21 cellular contexts compared by ENCODE assay signal in genomic region chr5:139263431-139263975, GRCh38. TPM values are rescaled to one million over a fixed set of nuclear protein-coding genes. Genes with fewer than 3 reads are reported as not detected.
DNase-seq lines count a peak whose midpoint lies in the region; ATAC-seq and TF ChIP-seq lines count a peak whose summit lies in the region.
"Had no signal": no experiment of that assay in that cellular context is flagged by ENCODE, and none has a peak within 500 bp of the region (broad histone marks: within the 10 kb centered on the region; RNA-seq: fewer than 3 reads in every experiment).

No MANE protein-coding gene starts in this region.

- H3K27ac ChIP-seq in left ventricle myocardium inferior (replicated peaks), result peak overlapping the region; percentile 58
- H3K27ac ChIP-seq in heart right ventricle, result peak overlapping the region in 4 of 10 donors; percentile 35 to 74 (median 64)
- H3K27ac ChIP-seq: SJCRH30 had no signal

- no peak for TF ChIP-seq CTCF in left ventricle myocardium inferior (IDR thresholded peaks at IDR 0.05; ENCODE audit: borderline replicate concordance)
- no peak for TF ChIP-seq CTCF in heart right ventricle (IDR thresholded peaks at IDR 0.05)
- TF ChIP-seq CTCF in WTC11 (IDR thresholded peaks at IDR 0.05), result no peak

- intact Hi-C loops in left ventricle myocardium inferior (cut with micrococcal nuclease) (no loop called here), heart right ventricle (cut with DNase I) (loop anchor here (2.0 to 10.0 kb wide), 17 partner anchors 169 to 686 kb away; partner anchors contain the start of genes CTNNA1 (in 3 of the 10) and HSPA9 (in 3 of the 10))

- H3K9me3 ChIP-seq in left ventricle myocardium inferior (replicated peaks), result no peaks in the 10 kb centered on the region
- H3K9me3 ChIP-seq in heart right ventricle, result no peaks in the 10 kb centered on the region
- H3K9me3 ChIP-seq in neuron (ENCODE audit: low read length), result no peaks in the 10 kb centered on the region
- H3K9me3 ChIP-seq: BE2C, SJCRH30, transverse colon had no signal

- no peaks in the 10 kb centered on the region for H3K36me3 Mint-ChIP-seq in WTC11
- H3K36me3 Mint-ChIP-seq: mesothelial cell of epicardium, natural killer cell, T-cell had no signal

- CTCF ChIA-PET in WTC11 (lab: Charles Lee), result no interaction called here

- no peaks in the 10 kb centered on the region for H3K36me3 ChIP-seq in left ventricle myocardium inferior
- H3K36me3 ChIP-seq in heart right ventricle, result no peaks in the 10 kb centered on the region
- H3K36me3 ChIP-seq in neuron (ENCODE audit: insufficient read depth, low read length), result no peaks in the 10 kb centered on the region
- H3K36me3 ChIP-seq: BE2C, SJCRH30, transverse colon had no signal

- DNase-seq in left ventricle myocardium inferior, result no peak
- DNase-seq in heart right ventricle, result no peak
- no peak for DNase-seq in WTC11 (ENCODE audit: low spot score)
- DNase-seq in HT-29 (ENCODE audit: low spot score), result no peak
- DNase-seq in KBM-7, result no peak
- no peak for DNase-seq in NCI-H1694 (lab: John Stamatoyannopoulos, UW)
- DNase-seq: activated CD4-positive, alpha-beta memory T cell treated with anti-CD3 and anti-CD28 coated beads, Interleukin-2, amount 10 ng/mL, durations not matched to agents 7 days and 5 days; activated effector memory CD4-positive, alpha-beta T cell treated with anti-CD3 and anti-CD28 coated beads, Interleukin-2, amount 50 U/mL, for 16 hours; BE2C; GDM1; MM.1S; natural killer cell; NCI-H1436 treated with DMSO at 0.1 percent for 48 hours; SJCRH30; transverse colon had no signal

- ATAC-seq in heart right ventricle, result no peak
- no peak for ATAC-seq in WTC11
- no peak for ATAC-seq in HG02610 (IDR thresholded peaks at IDR 0.05; ENCODE audit: unreplicated experiment)

- no peak overlapping the region for H3K4me3 ChIP-seq in left ventricle myocardium inferior
- H3K4me3 ChIP-seq in heart right ventricle, result no peak overlapping the region
- H3K4me3 ChIP-seq in neuron (ENCODE audit: low read length), result no peak overlapping the region
- H3K4me3 ChIP-seq: SJCRH30, transverse colon had no signal

- POLR2A ChIA-PET in WTC11 (lab: Charles Lee), result no interaction called here

- H3K4me1 Mint-ChIP-seq in WTC11, result peaks cover 21% of the 10 kb centered on the region

- in situ Hi-C loops in KBM-7 (cut with MboI; ENCODE audit: low pct_unique_long_range_greater_than_20kb, low sequenced_read_pairs), result no loop called here

- H3K9me3 Mint-ChIP-seq in WTC11, result no peaks in the 10 kb centered on the region
- H3K9me3 Mint-ChIP-seq: activated CD4-positive, alpha-beta memory T cell treated with anti-CD3 and anti-CD28 coated beads, Interleukin-2, amount 10 ng/mL, durations not matched to agents 7 days and 5 days; activated naive CD8-positive, alpha-beta T cell treated with anti-CD3 and anti-CD28 coated beads, Interleukin-2, amount 50 U/mL, for 24 hours; mesothelial cell of epicardium; natural killer cell; stimulated activated naive CD8-positive, alpha-beta T cell treated with anti-CD3 and anti-CD28 coated beads, Interleukin-15, Interleukin-2, amounts not matched to agents 100 ng/mL and 50 ng/mL, for 24 hours; T-cell had no signal

- H3K27me3 ChIP-seq in left ventricle myocardium inferior (ENCODE audit: low read depth), result no peaks in the 10 kb centered on the region
- no peaks in the 10 kb centered on the region for H3K27me3 ChIP-seq in heart right ventricle
- H3K27me3 ChIP-seq in neuron (ENCODE audit: insufficient read depth, low read length), result no peaks in the 10 kb centered on the region
- H3K27me3 ChIP-seq: BE2C, SJCRH30, transverse colon had no signal

- no peak overlapping the region for H3K4me3 Mint-ChIP-seq in WTC11
- H3K4me3 Mint-ChIP-seq: activated CD4-positive, alpha-beta memory T cell treated with anti-CD3 and anti-CD28 coated beads, Interleukin-2, amount 10 ng/mL, durations not matched to agents 7 days and 5 days; activated naive CD8-positive, alpha-beta T cell treated with anti-CD3 and anti-CD28 coated beads, Interleukin-2, amount 50 U/mL, for 24 hours; mesothelial cell of epicardium; natural killer cell; stimulated activated naive CD8-positive, alpha-beta T cell treated with anti-CD3 and anti-CD28 coated beads, Interleukin-15, Interleukin-2, amounts not matched to agents 100 ng/mL and 50 ng/mL, for 24 hours; T-cell had no signal

- 59 to 72% methylated on average over 1 of the region's 1 CpG for WGBS in heart right ventricle, 2 donors

- H2AFZ ChIP-seq in neuron (ENCODE audit: low read depth, low read length), result peak overlapping the region; percentile 79

- no peaks in the 10 kb centered on the region; the same call in 1 of the 2 replicates for H3K27me3 Mint-ChIP-seq in WTC11 (ENCODE audit: low read depth)

- H3K27ac Mint-ChIP-seq in WTC11, result 0 out of 2 replicates have a peak overlapping the region, but pooled peaks have one; percentile 23
- H3K27ac Mint-ChIP-seq: activated CD4-positive, alpha-beta memory T cell treated with anti-CD3 and anti-CD28 coated beads, Interleukin-2, amount 10 ng/mL, durations not matched to agents 7 days and 5 days; mesothelial cell of epicardium; natural killer cell; stimulated activated naive CD8-positive, alpha-beta T cell treated with anti-CD3 and anti-CD28 coated beads, Interleukin-15, Interleukin-2, amounts not matched to agents 100 ng/mL and 50 ng/mL, for 24 hours; T-cell had no signal

- H3K4me1 ChIP-seq in left ventricle myocardium inferior (peaks cover 25% of the 10 kb centered on the region), heart right ventricle (peaks cover 3 to 29% (median 20%) of the 10 kb centered on the region in 9 donors), neuron (ENCODE audit: insufficient read depth, low read length) (peaks cover 14% of the 10 kb centered on the region)
- H3K4me1 ChIP-seq: BE2C had no signal

TF ChIP-seq in WTC11, 78 proteins besides CTCF, POLR2A, EP300 and RAD21 (continues in another document):
- TF ChIP-seq NR2C2 (CRISPR knock-in tag; IDR thresholded peaks at IDR 0.05), result no peak
- no peak for TF ChIP-seq KAT7 (CRISPR knock-in tag; IDR thresholded peaks at IDR 0.05; ENCODE audit: borderline replicate concordance)
- TF ChIP-seq ZNF138 (CRISPR knock-in tag; conservative IDR thresholded peaks at IDR 0.05), result no peak
- TF ChIP-seq ZNF317 (CRISPR knock-in tag; IDR thresholded peaks at IDR 0.05; ENCODE audit: borderline replicate concordance, low read depth), result no peak
- no peak for TF ChIP-seq ZMAT4 (CRISPR knock-in tag; IDR thresholded peaks at IDR 0.05)
- TF ChIP-seq ZNF416 (CRISPR knock-in tag; IDR thresholded peaks at IDR 0.05), result no peak
- TF ChIP-seq PRDM15 (CRISPR knock-in tag; IDR thresholded peaks at IDR 0.05), result no peak
- no peak for TF ChIP-seq ETV6 (CRISPR knock-in tag; IDR thresholded peaks at IDR 0.05)
- no peak for TF ChIP-seq AR (CRISPR knock-in tag; IDR thresholded peaks at IDR 0.05)

RNA-seq across cellular contexts. Expression of gene MATR3, which starts 30.0 kb away (rescaled TPM):
- total RNA-seq in left ventricle myocardium inferior (121 TPM), heart right ventricle (100 to 1,000 TPM; 122 to 209 (median 176) TPM), WTC11 (2021) (228 to 290 TPM (median 233 TPM) in 3 replicates)
- 100 to 1,000 TPM in 1 of 2 donors, 10 to 100 TPM in 1; 86.8 to 134 TPM for polyA plus RNA-seq in heart right ventricle
- 179 and 199 TPM in 2 replicates for total RNA-seq in HT-29 (2014; rRNA removed; shearing (Covaris generic))
